1 cellular context compared by ENCODE assay signal in the genomic region with DNA sequence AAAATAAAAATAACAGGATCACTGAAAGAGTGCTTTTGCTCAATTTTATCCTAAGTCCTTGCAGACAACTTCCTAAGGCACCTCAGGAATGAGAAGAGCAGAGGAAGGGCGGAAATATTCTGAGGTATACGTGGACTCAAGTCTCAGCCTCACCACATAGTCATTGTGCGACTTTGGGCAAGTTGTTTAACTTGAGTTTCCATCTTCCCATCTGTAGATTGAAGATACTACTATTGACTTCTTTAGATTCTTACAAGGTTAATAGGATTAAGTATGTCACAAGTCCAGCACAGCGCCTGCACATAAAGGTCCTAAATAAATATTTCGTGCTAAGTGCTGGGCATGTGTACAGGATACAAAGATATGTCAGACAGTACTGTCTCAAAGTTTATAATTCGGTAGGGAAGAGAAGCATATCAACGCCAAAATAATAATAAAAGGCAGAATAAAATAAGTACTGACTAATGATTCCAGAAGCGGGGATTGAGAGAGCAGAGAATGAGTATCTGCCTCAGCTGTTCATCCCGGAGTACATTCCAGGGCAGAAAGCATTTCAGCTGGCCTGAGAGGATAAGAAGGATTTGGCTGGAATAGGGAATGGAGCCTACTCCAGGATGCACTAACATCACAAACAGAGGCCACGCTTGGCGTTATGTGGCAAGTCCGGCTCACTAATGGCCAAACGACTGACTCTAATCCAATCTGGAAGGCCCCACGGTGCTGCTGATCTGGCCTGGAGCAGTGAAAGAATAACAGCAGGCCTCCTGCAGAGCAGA.
TF ChIP-seq lines count a peak whose summit lies in the region.

No MANE protein-coding gene starts in this region.

TF ChIP-seq in IMR-90, 13 proteins besides CTCF, POLR2A, EP300 and RAD21 (continued from another document):
- TF ChIP-seq, protein P1, sequence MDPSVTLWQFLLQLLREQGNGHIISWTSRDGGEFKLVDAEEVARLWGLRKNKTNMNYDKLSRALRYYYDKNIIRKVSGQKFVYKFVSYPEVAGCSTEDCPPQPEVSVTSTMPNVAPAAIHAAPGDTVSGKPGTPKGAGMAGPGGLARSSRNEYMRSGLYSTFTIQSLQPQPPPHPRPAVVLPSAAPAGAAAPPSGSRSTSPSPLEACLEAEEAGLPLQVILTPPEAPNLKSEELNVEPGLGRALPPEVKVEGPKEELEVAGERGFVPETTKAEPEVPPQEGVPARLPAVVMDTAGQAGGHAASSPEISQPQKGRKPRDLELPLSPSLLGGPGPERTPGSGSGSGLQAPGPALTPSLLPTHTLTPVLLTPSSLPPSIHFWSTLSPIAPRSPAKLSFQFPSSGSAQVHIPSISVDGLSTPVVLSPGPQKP (IDR thresholded peaks at IDR 0.05; ENCODE audit: borderline replicate concordance, low read depth, low read length): no peak
- TF ChIP-seq BHLHE40 (IDR thresholded peaks at IDR 0.05; ENCODE audit: low read depth, low read length) (no peak), MXI1 (IDR thresholded peaks at IDR 0.05; ENCODE audit: borderline replicate concordance, low read depth, low read length) (no peak), MAFK (IDR thresholded peaks at IDR 0.05; ENCODE audit: low read depth, low read length) (no peak), RCOR1 (IDR thresholded peaks at IDR 0.05; ENCODE audit: insufficient replicate concordance, low read length) (no peak)
- TF ChIP-seq, protein P2, sequence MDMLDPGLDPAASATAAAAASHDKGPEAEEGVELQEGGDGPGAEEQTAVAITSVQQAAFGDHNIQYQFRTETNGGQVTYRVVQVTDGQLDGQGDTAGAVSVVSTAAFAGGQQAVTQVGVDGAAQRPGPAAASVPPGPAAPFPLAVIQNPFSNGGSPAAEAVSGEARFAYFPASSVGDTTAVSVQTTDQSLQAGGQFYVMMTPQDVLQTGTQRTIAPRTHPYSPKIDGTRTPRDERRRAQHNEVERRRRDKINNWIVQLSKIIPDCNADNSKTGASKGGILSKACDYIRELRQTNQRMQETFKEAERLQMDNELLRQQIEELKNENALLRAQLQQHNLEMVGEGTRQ (IDR thresholded peaks at IDR 0.05; ENCODE audit: low read depth, low read length): no peak
